In the genomic region with DNA sequence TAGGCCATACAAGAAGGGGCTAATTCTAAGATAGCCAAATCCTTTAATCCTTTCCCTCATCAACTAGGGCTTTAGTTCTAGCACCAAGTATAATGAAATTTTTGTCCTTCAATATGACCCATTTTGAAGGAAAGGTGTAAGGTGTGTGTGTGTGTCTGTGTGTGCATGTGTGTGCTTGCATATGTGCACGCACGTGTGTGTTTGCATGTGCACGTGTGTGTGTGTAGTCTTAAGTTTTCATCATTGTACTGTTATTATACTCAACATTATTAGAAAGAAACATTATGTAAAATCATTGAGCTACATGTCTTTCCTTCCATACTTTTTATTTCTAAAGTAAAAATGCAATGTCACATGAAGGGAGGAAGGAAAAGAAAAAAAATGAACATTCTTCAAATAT, we compare ENCODE assay signal across 35 cellular contexts.
"Had no signal": no experiment of that assay in that cellular context is flagged by ENCODE, and none has a peak within 500 bp of the region (broad histone marks: within the 10 kb centered on the region; RNA-seq: fewer than 3 reads in every experiment).

No MANE protein-coding gene starts in this region.

- H3K27me3 ChIP-seq: adrenal gland, body of pancreas, brain microvascular endothelial cell, breast epithelium had no signal

- H3K9me3 ChIP-seq: adrenal gland, body of pancreas had no signal

- H3K27ac Mint-ChIP-seq: activated B cell treated with CpG ODN at 0.5 μM for 24 hours; activated CD4-positive, alpha-beta memory T cell treated with anti-CD3 and anti-CD28 coated beads for 36 hours; activated CD4-positive, alpha-beta T cell treated with anti-CD3 and anti-CD28 coated beads, Interleukin-2, amount 10 ng/mL, durations not matched to agents 24 days and 14 days; activated CD8-positive, alpha-beta T cell treated with anti-CD3 and anti-CD28 coated beads for 36 hours; activated naive CD4-positive, alpha-beta T cell treated with anti-CD3 and anti-CD28 coated beads for 36 hours; activated naive CD4-positive, alpha-beta T cell treated with anti-CD3 and anti-CD28 coated beads, Interleukin-2, amount 50 U/mL, for 72 hours; activated naive CD8-positive, alpha-beta T cell treated with anti-CD3 and anti-CD28 coated beads for 36 hours; activated T-cell treated with anti-CD3 and anti-CD28 coated beads, Interleukin-2, amount 50 U/mL, for 72 hours; activated T-helper 1 cell treated with anti-CD3 and anti-CD28 coated beads, Interleukin-12 subunit alpha, Interleukin-12 subunit beta, Interleukin-2, Interleukin-4 antibody, amounts not matched to agents 30 ng/mL and 10 ng/mL and 1 ng/mL, durations not matched to agents 14 hours and 24 hours and 36 hours; activated T-helper 17 cell treated with anti-CD3 and anti-CD28 coated beads, Interleukin-2, amount 50 U/mL, for 72 hours; T-helper 1 cell treated with Interleukin-12 subunit alpha and Interleukin-12 subunit beta and Interleukin-4 antibody, amounts not matched to agents 30 μg/mL and 1 μg/mL, for 36 hours; T-helper 2 cell treated with Interferon-gamma antibody and Interleukin-4, amounts not matched to agents 5 μg/mL and 100 μg/mL, for 36 hours had no signal

- FAIRE-seq: astrocyte, TTC549 had no signal

- H3K4me3 Mint-ChIP-seq: activated B cell treated with CpG ODN at 0.5 μM for 24 hours; activated CD4-positive, alpha-beta memory T cell treated with anti-CD3 and anti-CD28 coated beads for 36 hours; activated CD4-positive, alpha-beta T cell treated with anti-CD3 and anti-CD28 coated beads, Interleukin-2, amount 10 ng/mL, durations not matched to agents 24 days and 14 days; activated CD8-positive, alpha-beta T cell treated with anti-CD3 and anti-CD28 coated beads for 36 hours; activated naive CD4-positive, alpha-beta T cell treated with anti-CD3 and anti-CD28 coated beads for 36 hours; activated naive CD8-positive, alpha-beta T cell treated with anti-CD3 and anti-CD28 coated beads for 36 hours; activated T-cell treated with anti-CD3 and anti-CD28 coated beads, Interleukin-2, amount 50 U/mL, for 4 hours; activated T-cell treated with anti-CD3 and anti-CD28 coated beads, Interleukin-2, amount 50 U/mL, for 72 hours; activated T-helper 1 cell treated with anti-CD3 and anti-CD28 coated beads, Interleukin-12 subunit alpha, Interleukin-12 subunit beta, Interleukin-2, Interleukin-4 antibody, amounts not matched to agents 30 ng/mL and 10 ng/mL and 1 ng/mL, durations not matched to agents 14 hours and 24 hours and 36 hours; activated T-helper 17 cell treated with anti-CD3 and anti-CD28 coated beads, Interleukin-2, amount 50 U/mL, for 72 hours; T-helper 1 cell treated with Interleukin-12 subunit alpha and Interleukin-12 subunit beta and Interleukin-4 antibody, amounts not matched to agents 30 μg/mL and 1 μg/mL, for 36 hours; T-helper 2 cell treated with Interferon-gamma antibody and Interleukin-4, amounts not matched to agents 5 μg/mL and 100 μg/mL, for 36 hours had no signal

- H3K36me3 Mint-ChIP-seq: activated CD4-positive, alpha-beta memory T cell treated with anti-CD3 and anti-CD28 coated beads for 36 hours; activated naive CD4-positive, alpha-beta T cell treated with anti-CD3 and anti-CD28 coated beads, Interleukin-2, amount 50 U/mL, for 72 hours; activated naive CD8-positive, alpha-beta T cell treated with anti-CD3 and anti-CD28 coated beads for 36 hours had no signal

- H3K27me3 Mint-ChIP-seq: activated B cell treated with CpG ODN at 0.5 μM for 24 hours; activated CD4-positive, alpha-beta memory T cell treated with anti-CD3 and anti-CD28 coated beads for 36 hours; activated CD4-positive, alpha-beta T cell treated with anti-CD3 and anti-CD28 coated beads, Interleukin-2, amount 10 ng/mL, durations not matched to agents 24 days and 14 days; activated CD8-positive, alpha-beta T cell treated with anti-CD3 and anti-CD28 coated beads for 36 hours; activated T-helper 17 cell treated with anti-CD3 and anti-CD28 coated beads, Interleukin-2, amount 50 U/mL, for 72 hours had no signal

- H3K4me1 Mint-ChIP-seq: activated B cell treated with CpG ODN at 0.5 μM for 24 hours; activated CD4-positive, alpha-beta T cell treated with anti-CD3 and anti-CD28 coated beads, Interleukin-2, amount 10 ng/mL, durations not matched to agents 24 days and 14 days; activated naive CD8-positive, alpha-beta T cell treated with anti-CD3 and anti-CD28 coated beads for 36 hours; activated T-helper 17 cell treated with anti-CD3 and anti-CD28 coated beads, Interleukin-2, amount 50 U/mL, for 72 hours had no signal

- H3K4me3 ChIP-seq: adrenal gland, body of pancreas, breast epithelium had no signal

- ATAC-seq: activated CD8-positive, alpha-beta T cell treated with anti-CD3 and anti-CD28 coated beads for 36 hours; activated naive CD4-positive, alpha-beta T cell treated with anti-CD3 and anti-CD28 coated beads, Interleukin-2, amount 50 U/mL, for 72 hours; activated T-cell treated with anti-CD3 and anti-CD28 coated beads, Interleukin-2, amount 50 U/mL, for 4 hours; activated T-cell treated with anti-CD3 and anti-CD28 coated beads, Interleukin-2, amount 50 U/mL, for 72 hours; activated T-helper 17 cell treated with anti-CD3 and anti-CD28 coated beads, Interleukin-2, amount 50 U/mL, for 72 hours; body of pancreas had no signal

- H3K27ac ChIP-seq: adrenal gland, body of pancreas, brain microvascular endothelial cell, breast epithelium had no signal

- DNase-seq: activated B cell treated with CpG ODN at 0.5 μM for 24 hours; activated CD4-positive, alpha-beta memory T cell treated with anti-CD3 and anti-CD28 coated beads for 36 hours; activated CD4-positive, alpha-beta T cell treated with anti-CD3 and anti-CD28 coated beads for 4 hours; activated CD4-positive, alpha-beta T cell treated with anti-CD3 and anti-CD28 coated beads, Interleukin-2, amount 10 ng/mL, durations not matched to agents 24 days and 14 days; activated CD4-positive, alpha-beta T cell treated with anti-CD3 and anti-CD28 coated beads, Interleukin-2, amount 50 U/mL, for 1 hour; activated CD4-positive, alpha-beta T cell treated with anti-CD3 and anti-CD28 coated beads, Interleukin-2, amount 50 U/mL, for 4 hours; activated CD4-positive, CD25-positive, alpha-beta regulatory T cell treated with anti-CD3 and anti-CD28 coated beads, Interleukin-2, amount 50 U/mL, for 72 hours; activated CD8-positive, alpha-beta memory T cell treated with anti-CD3 and anti-CD28 coated beads, Interleukin-2, amount 50 U/mL, for 4 hours; activated CD8-positive, alpha-beta T cell treated with anti-CD3 and anti-CD28 coated beads for 36 hours; activated effector memory CD4-positive, alpha-beta T cell treated with anti-CD3 and anti-CD28 coated beads, Interleukin-2, amount 50 U/mL, for 16 hours; activated gamma-delta T cell treated with Interleukin-2 at 50 U/mL for 16 hours; activated naive CD4-positive, alpha-beta T cell; activated naive CD4-positive, alpha-beta T cell treated with anti-CD3 and anti-CD28 coated beads for 36 hours; activated naive CD4-positive, alpha-beta T cell treated with anti-CD3 and anti-CD28 coated beads, Interleukin-2, amount 50 U/mL, for 16 hours; activated naive CD8-positive, alpha-beta T cell treated with anti-CD3 and anti-CD28 coated beads for 36 hours; activated T-cell treated with anti-CD3 and anti-CD28 coated beads for 4 hours; activated T-cell treated with anti-CD3 and anti-CD28 coated beads, Interleukin-2, amount 50 U/mL, for 1 hour; activated T-cell treated with anti-CD3 and anti-CD28 coated beads, Interleukin-2, amount 50 U/mL, for 4 hours; activated T-cell treated with anti-CD3 and anti-CD28 coated beads, Interleukin-2, amount 50 U/mL, for 72 hours; adrenal gland; amniotic stem cell; aorta; body of pancreas; brain microvascular endothelial cell; central memory CD4-positive, alpha-beta T cell; T-helper 2 cell; T-helper 9 cell had no signal

- H3K4me1 ChIP-seq: adrenal gland, body of pancreas, breast epithelium had no signal

- H3K9me3 Mint-ChIP-seq: activated B cell treated with CpG ODN at 0.5 μM for 24 hours; activated CD4-positive, alpha-beta memory T cell treated with anti-CD3 and anti-CD28 coated beads for 36 hours; activated CD4-positive, alpha-beta T cell treated with anti-CD3 and anti-CD28 coated beads, Interleukin-2, amount 10 ng/mL, durations not matched to agents 24 days and 14 days; activated CD8-positive, alpha-beta T cell treated with anti-CD3 and anti-CD28 coated beads for 36 hours; activated naive CD4-positive, alpha-beta T cell treated with anti-CD3 and anti-CD28 coated beads, Interleukin-2, amount 50 U/mL, for 72 hours; activated naive CD8-positive, alpha-beta T cell treated with anti-CD3 and anti-CD28 coated beads for 36 hours; activated T-cell treated with anti-CD3 and anti-CD28 coated beads, Interleukin-2, amount 50 U/mL, for 4 hours; activated T-helper 1 cell treated with anti-CD3 and anti-CD28 coated beads, Interleukin-12 subunit alpha, Interleukin-12 subunit beta, Interleukin-2, Interleukin-4 antibody, amounts not matched to agents 30 ng/mL and 10 ng/mL and 1 ng/mL, durations not matched to agents 14 hours and 24 hours and 36 hours; activated T-helper 17 cell treated with anti-CD3 and anti-CD28 coated beads, Interleukin-2, amount 50 U/mL, for 72 hours; T-helper 1 cell treated with Interleukin-12 subunit alpha and Interleukin-12 subunit beta and Interleukin-4 antibody, amounts not matched to agents 30 μg/mL and 1 μg/mL, for 36 hours; T-helper 2 cell treated with Interferon-gamma antibody and Interleukin-4, amounts not matched to agents 5 μg/mL and 100 μg/mL, for 36 hours had no signal

- H3K36me3 ChIP-seq: adrenal gland, brain microvascular endothelial cell, breast epithelium had no signal
